13 cellular contexts compared by ENCODE assay signal in genomic region chr13:99384468-99384867, GRCh38.
A peak's percentile ranks its signal among the peaks of the same experiment; 100 is the strongest.
DNase-seq lines count a peak whose midpoint lies in the region; ATAC-seq and TF ChIP-seq lines count a peak whose summit lies in the region.
"Had no signal": no experiment of that assay in that cellular context is flagged by ENCODE, and none has a peak within 500 bp of the region (broad histone marks: within the 10 kb centered on the region; RNA-seq: fewer than 3 reads in every experiment).

No MANE protein-coding gene starts in this region.

- in situ Hi-C loops in GM13977 (cut with MboI; ENCODE audit: low pct_unique_long_range_greater_than_20kb, low sequenced_read_pairs, unreplicated experiment): loop anchor here (25.0 kb wide), 1 partner anchor 97 kb away; no protein-coding TSS in a partner anchor

- H3K9me3 ChIP-seq in endodermal cell (ENCODE audit: control insufficient read depth, low read length) (no peaks in the 10 kb centered on the region), mucosa of descending colon (no peaks in the 10 kb centered on the region)
- H3K9me3 ChIP-seq: transverse colon had no signal

- H3K36me3 Mint-ChIP-seq in endodermal cell (ENCODE audit: low read depth): peaks cover 42% of the 10 kb centered on the region

- H3K27me3 Mint-ChIP-seq in endodermal cell (ENCODE audit: insufficient read depth): no peaks in the 10 kb centered on the region

- H3K27ac ChIP-seq in endodermal cell (ENCODE audit: low read depth, low read length): no peak overlapping the region
- H3K27ac ChIP-seq: transverse colon had no signal

- no peak overlapping the region for H3K4me3 Mint-ChIP-seq in endodermal cell
- H3K4me3 Mint-ChIP-seq: nephron had no signal

- no peak for TF ChIP-seq CTCF in endodermal cell (conservative IDR thresholded peaks at IDR 0.05)
- TF ChIP-seq CTCF in GM13977 (IDR thresholded peaks at IDR 0.05; ENCODE audit: extremely low read depth, insufficient read depth, missing control alignments): no peak
- TF ChIP-seq CTCF in mucosa of descending colon (IDR thresholded peaks at IDR 0.05): no peak

- H3K9me3 Mint-ChIP-seq in endodermal cell: no peaks in the 10 kb centered on the region
- H3K9me3 Mint-ChIP-seq: nephron had no signal

- WGBS in endodermal cell (ENCODE audit: insufficient coverage in 1 of 2, insufficient read length in 1 of 2), 2 experiments: 85 to 89% methylated on average over 13 of the region's 13 CpGs

- ATAC-seq in mucosa of descending colon: no peak
- ATAC-seq: left lobe of liver had no signal

- no peak overlapping the region for H3K27ac Mint-ChIP-seq in endodermal cell
- H3K27ac Mint-ChIP-seq: nephron had no signal

- H3K36me3 ChIP-seq in endodermal cell (ENCODE audit: control insufficient read depth, insufficient read depth, low read length) (peaks cover 18% of the 10 kb centered on the region), mucosa of descending colon (ENCODE audit: low read depth) (no peaks in the 10 kb centered on the region)
- H3K36me3 ChIP-seq: transverse colon had no signal

- intact Hi-C loops in mucosa of descending colon (cut with DNase I, micrococcal nuclease): no loop called here

- H3K4me3 ChIP-seq in endodermal cell (ENCODE audit: low read length) (no peak overlapping the region), mucosa of descending colon (no peak overlapping the region)
- H3K4me3 ChIP-seq: transverse colon had no signal

- H3K4me1 ChIP-seq in endodermal cell (ENCODE audit: control insufficient read depth, insufficient read depth, low read length) (no peaks in the 10 kb centered on the region), mucosa of descending colon (ENCODE audit: low read depth) (peaks cover 6% of the 10 kb centered on the region)

- H3K4me1 Mint-ChIP-seq in endodermal cell: peaks cover 13% of the 10 kb centered on the region
- H3K4me1 Mint-ChIP-seq: nephron had no signal

- H3K9ac ChIP-seq in endodermal cell (ENCODE audit: extremely low read depth, low read length, poor library complexity, severe bottlenecking): no peak overlapping the region

- no peaks in the 10 kb centered on the region for H3K27me3 ChIP-seq in endodermal cell (ENCODE audit: control insufficient read depth, insufficient read depth, low read length, poor library complexity, severe bottlenecking)
- H3K27me3 ChIP-seq: transverse colon had no signal

- peak; percentile 63 to 87 (median 74) for DNase-seq in stimulated activated naive CD4-positive, alpha-beta T cell (lab: John Stamatoyannopoulos, UW)
- DNase-seq in stimulated activated naive CD4-positive, alpha-beta T cell treated with Interleukin-2 at 50 U/mL for 16 hours (lab: John Stamatoyannopoulos, UW): no peak
- DNase-seq in activated T-cell treated with anti-CD3 and anti-CD28 coated beads, Interleukin-2, amount 50 U/mL, for 48 hours: peak; percentile 48 to 59
- DNase-seq in endodermal cell: peak; percentile 15
- no peak for DNase-seq in GM13977 (ENCODE audit: low spot score)
- DNase-seq in KG1 (lab: John Stamatoyannopoulos, UW): no peak
- DNase-seq in DMS153 (lab: John Stamatoyannopoulos, UW): no peak
- no peak for DNase-seq in mucosa of descending colon
- DNase-seq: NCI-H446, retina, transverse colon had no signal

Comparison
In these comparisons a context has a peak if more than half of its experiments do, and no peak if none do; other contexts are left out.
1. DNase-seq: peak in stimulated activated naive CD4-positive, alpha-beta T cell (6 of 6), activated T-cell treated with anti-CD3 and anti-CD28 coated beads, Interleukin-2, amount 50 U/mL, for 48 hours (2 of 2) and endodermal cell (single experiment); none in stimulated activated naive CD4-positive, alpha-beta T cell treated with Interleukin-2 at 50 U/mL for 16 hours (single experiment), GM13977 (single experiment), KG1 (single experiment), DMS153 (single experiment) and mucosa of descending colon (0 of 3).